In the genomic region with DNA sequence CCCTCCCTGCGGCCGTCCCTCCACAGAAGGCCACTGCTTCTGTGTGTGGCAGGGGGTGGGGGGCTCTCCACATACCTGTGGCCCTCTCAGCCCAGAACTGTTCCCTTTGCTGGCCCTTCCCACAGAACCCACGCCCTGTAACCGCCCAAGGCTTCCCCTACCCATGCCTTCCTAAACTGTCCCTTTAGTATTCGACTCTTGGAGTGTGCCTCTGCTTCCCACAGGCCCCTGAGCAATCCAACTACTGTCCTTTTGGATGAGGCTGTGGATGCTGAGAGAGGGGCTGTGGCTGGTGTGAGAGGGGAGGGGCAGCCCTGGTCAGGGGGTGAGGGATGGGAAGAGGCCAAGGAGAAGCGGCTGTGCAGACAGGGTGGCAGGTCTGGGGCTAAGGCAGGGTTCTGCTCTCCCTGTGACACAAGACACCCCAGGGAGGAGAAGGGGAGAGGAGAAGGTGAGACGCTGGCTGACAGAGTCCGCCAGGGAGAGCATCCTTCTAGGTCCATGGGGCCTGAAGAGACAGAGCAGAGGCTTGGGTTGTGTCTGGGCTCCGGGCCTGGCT, we compare ENCODE assay signal across 27 cellular contexts. TPM values are rescaled to one million over a fixed set of nuclear protein-coding genes. Genes with fewer than 3 reads are reported as not detected.
DNase-seq lines count a peak whose midpoint lies in the region; ATAC-seq, FAIRE-seq and TF ChIP-seq lines count a peak whose summit lies in the region.
"Had no signal": no experiment of that assay in that cellular context is flagged by ENCODE, and none has a peak within 500 bp of the region (broad histone marks: within the 10 kb centered on the region; RNA-seq: fewer than 3 reads in every experiment).

No MANE protein-coding gene starts in this region.

- 81% methylated on average over 6 of the region's 9 CpGs for WGBS in K562 (ENCODE audit: insufficient coverage, low coverage, missing lambda C conversion rate)
- WGBS in mesenchymal stem cell = 97% methylated on average over 5 of the region's 9 CpGs
- 95% methylated on average over 9 of the region's 9 CpGs for WGBS in smooth muscle cell (ENCODE audit: low lambda C conversion rate)

- POLR2A ChIA-PET in K562 (lab: Yijun Ruan, JAX) = interaction anchor here (0.5 to 0.9 kb wide), 2 partner anchors 12 to 13 kb away, joined by 3 read pairs; no protein-coding TSS in a partner anchor

- H3K4me1 Mint-ChIP-seq in activated T-cell treated with anti-CD3 and anti-CD28 coated beads, Interleukin-2, amount 50 U/mL, for 24 hours (ENCODE audit: low read depth) = no peaks in the 10 kb centered on the region
- no peaks in the 10 kb centered on the region for H3K4me1 Mint-ChIP-seq in activated T-cell treated with anti-CD3 and anti-CD28 coated beads, Interleukin-2, amount 50 U/mL, for 72 hours (ENCODE audit: low read depth)

- H2BK15ac ChIP-seq in mesenchymal stem cell (ENCODE audit: low read depth, poor library complexity, severe bottlenecking) = peak overlapping the region; percentile 45

- H3K4me2 ChIP-seq in K562 (ENCODE audit: insufficient read depth, low read length) = no peak overlapping the region
- H3K4me2 ChIP-seq in mesenchymal stem cell (ENCODE audit: low read length, poor library complexity, severe bottlenecking) = no peak overlapping the region
- no peak overlapping the region for H3K4me2 ChIP-seq in smooth muscle cell
- H3K4me2 ChIP-seq: PC-9 had no signal

- DNase-seq in activated T-cell treated with anti-CD3 and anti-CD28 coated beads, Interleukin-2, amount 50 U/mL, for 24 hours = peak; percentile 9
- no peak for DNase-seq in activated T-cell treated with anti-CD3 and anti-CD28 coated beads, Interleukin-2, amount 50 U/mL, for 72 hours
- DNase-seq in K562 (ENCODE audit: extremely low read depth in 1 of 4, low spot score in 3 of 4) (no peak), mesenchymal stem cell (no peak), smooth muscle cell (lab: John Stamatoyannopoulos, UW; ENCODE audit: unreplicated experiment) (no peak), kidney glomerular epithelial cell (lab: John Stamatoyannopoulos, UW) (no peak), NCI-H1105 treated with DMSO at 0.1 percent for 48 hours (lab: John Stamatoyannopoulos, UW) (no peak)
- DNase-seq in stimulated activated CD4-positive, alpha-beta T cell treated with anti-CD3 and anti-CD28 coated beads, Interleukin-4, amount 100 ng/mL, for 1 hour = no peak
- DNase-seq: 8988T, ACHN, BE2C, DMS153, DND-41, KBM-7, MV-4-11, NCI-H1105, NCI-H2029, NCI-H446 treated with DMSO at 0.1 percent for 48 hours, NCI-H526, PC-9 had no signal

- H3K9me1 ChIP-seq in K562 (ENCODE audit: control insufficient read depth, insufficient read depth, low read length) = no peaks in the 10 kb centered on the region

- no peaks in the 10 kb centered on the region for H3K36me3 Mint-ChIP-seq in activated T-cell treated with anti-CD3 and anti-CD28 coated beads, Interleukin-2, amount 50 U/mL, for 24 hours (ENCODE audit: low read depth)
- no peaks in the 10 kb centered on the region for H3K36me3 Mint-ChIP-seq in activated T-cell treated with anti-CD3 and anti-CD28 coated beads, Interleukin-2, amount 50 U/mL, for 72 hours (ENCODE audit: insufficient read depth in 2 of 2)

- H3K79me2 ChIP-seq in K562 (ENCODE audit: control insufficient read depth, insufficient read depth, low read length) (no peaks in the 10 kb centered on the region), smooth muscle cell (ENCODE audit: low read depth) (no peaks in the 10 kb centered on the region)

- H3K9ac ChIP-seq in K562 (ENCODE audit: insufficient read depth in 1 of 2, low read depth in 2 of 2, low read length in 2 of 2) (peak overlapping the region; percentile 81 to 92; a peak in 3 of 4 replicates), mesenchymal stem cell (ENCODE audit: low read length) (no peak overlapping the region), smooth muscle cell (ENCODE audit: low read depth) (no peak overlapping the region)

- peak overlapping the region in 1 of 2 experiments; percentile 47 for H2BK12ac ChIP-seq in mesenchymal stem cell (ENCODE audit: low read length in 2 of 2)

- H3K4me3 Mint-ChIP-seq in activated T-cell treated with anti-CD3 and anti-CD28 coated beads, Interleukin-2, amount 50 U/mL, for 24 hours = no peak overlapping the region
- no peak overlapping the region for H3K4me3 Mint-ChIP-seq in activated T-cell treated with anti-CD3 and anti-CD28 coated beads, Interleukin-2, amount 50 U/mL, for 72 hours

- H3K18ac ChIP-seq in mesenchymal stem cell (ENCODE audit: low read depth in 1 of 2, low read length in 2 of 2) = peak overlapping the region; percentile 2 to 85

- H3K79me1 ChIP-seq in mesenchymal stem cell (replicated peaks; ENCODE audit: low read length, poor library complexity, severe bottlenecking) = no peaks in the 10 kb centered on the region

- FAIRE-seq in K562 (lab: Jason Lieb, UNC) = no peak
- FAIRE-seq: GM12892, HTR-8/SVneo had no signal

- no peak for TF ChIP-seq POLR2A in K562 (conservative IDR thresholded peaks at IDR 0.05)

- no peak for ATAC-seq in activated T-cell treated with anti-CD3 and anti-CD28 coated beads, Interleukin-2, amount 50 U/mL, for 72 hours (replicated peaks in 1 of 2)
- ATAC-seq in K562 = no peak

- peak overlapping the region; percentile 77 for H2BK120ac ChIP-seq in mesenchymal stem cell (ENCODE audit: low read depth, low read length)

- H3K9me3 ChIP-seq in K562 (replicated peaks; ENCODE audit: control insufficient read depth, insufficient read depth, low read depth, low read length) = no peaks in the 10 kb centered on the region; the same call in 1 of the 2 replicates
- peaks cover 8% of the 10 kb centered on the region for H3K9me3 ChIP-seq in mesenchymal stem cell (ENCODE audit: control insufficient read depth, low read length)
- H3K9me3 ChIP-seq in smooth muscle cell (replicated peaks; ENCODE audit: low read depth) = no peaks in the 10 kb centered on the region
- H3K9me3 ChIP-seq: BE2C, SJSA1 had no signal

- TF ChIP-seq CTCF in K562 (IDR thresholded peaks at IDR 0.05 in 2 of 3, conservative IDR thresholded peaks at IDR 0.05 in 1 of 3; ENCODE audit: insufficient read depth in 2 of 3, low read depth in 1 of 3, low read length in 3 of 3) (no peak), smooth muscle cell (IDR thresholded peaks at IDR 0.05; ENCODE audit: borderline replicate concordance, insufficient read depth, poor library complexity, severe bottlenecking) (no peak)

- peak overlapping the region in 1 of 2 experiments; percentile 68 for H3K4ac ChIP-seq in mesenchymal stem cell (ENCODE audit: low read depth in 1 of 2, low read length in 2 of 2)

- H3K23ac ChIP-seq in mesenchymal stem cell (ENCODE audit: low read length in 2 of 2) = peak overlapping the region in 1 of 2 experiments; percentile 5

- H3F3A ChIP-seq in smooth muscle cell (ENCODE audit: low read depth) = peaks cover 12% of the 10 kb centered on the region

- no peak overlapping the region for H2AK5ac ChIP-seq in mesenchymal stem cell (ENCODE audit: low read length, severe bottlenecking)

- in situ Hi-C loops in K562 (cut with MboI) = no loop called here

- CTCF ChIA-PET in K562 (lab: Yijun Ruan, JAX; ENCODE audit: low intra/inter-chr PET ratio) = no interaction called here

- no peak for TF ChIP-seq RAD21 in K562 (CRISPR knock-in tag; conservative IDR thresholded peaks at IDR 0.05 in 1 of 2, IDR thresholded peaks at IDR 0.05 in 1 of 2)

- no peaks in the 10 kb centered on the region for H3K9me3 Mint-ChIP-seq in activated T-cell treated with anti-CD3 and anti-CD28 coated beads, Interleukin-2, amount 50 U/mL, for 24 hours
- no peaks in the 10 kb centered on the region for H3K9me3 Mint-ChIP-seq in activated T-cell treated with anti-CD3 and anti-CD28 coated beads, Interleukin-2, amount 50 U/mL, for 72 hours

- H3K27ac ChIP-seq in K562 (ENCODE audit: extremely low read depth, low read depth, low read length) (peak overlapping the region; percentile 99), mesenchymal stem cell (ENCODE audit: low read length, poor library complexity, severe bottlenecking) (no peak overlapping the region), smooth muscle cell (ENCODE audit: low read depth) (peak overlapping the region; percentile 95)
- H3K27ac ChIP-seq: PC-9, SJSA1 had no signal

- H4K8ac ChIP-seq in mesenchymal stem cell (ENCODE audit: low read length) = peak overlapping the region; percentile 36

- peak overlapping the region in 1 of 2 experiments; percentile 92 for H3K14ac ChIP-seq in mesenchymal stem cell (ENCODE audit: low read length in 2 of 2)

- intact Hi-C loops in K562 (cut with micrococcal nuclease) = no loop called here

- peaks cover 40 to 67% of the 10 kb centered on the region in 2 experiments for H3K4me1 ChIP-seq in K562 (replicated peaks in 1 of 2; ENCODE audit: control insufficient read depth in 2 of 2, insufficient read depth in 2 of 2, low read length in 2 of 2)
- peaks cover 4% of the 10 kb centered on the region for H3K4me1 ChIP-seq in mesenchymal stem cell (ENCODE audit: control insufficient read depth, insufficient read depth, low read depth, low read length)
- H3K4me1 ChIP-seq in smooth muscle cell (ENCODE audit: low read depth) = peaks cover 15% of the 10 kb centered on the region
- H3K4me1 ChIP-seq: SJSA1 had no signal

- H3K4me3 ChIP-seq in K562 (no peak overlapping the region), mesenchymal stem cell (ENCODE audit: insufficient read depth in 1 of 2, low read depth in 1 of 2, low read length in 2 of 2) (peak overlapping the region in 1 of 2 experiments; percentile 15), smooth muscle cell (no peak overlapping the region)
- H3K4me3 ChIP-seq: PC-9, SJSA1 had no signal

- H3K27ac Mint-ChIP-seq in activated T-cell treated with anti-CD3 and anti-CD28 coated beads, Interleukin-2, amount 50 U/mL, for 24 hours = no peak overlapping the region
- no peak overlapping the region for H3K27ac Mint-ChIP-seq in activated T-cell treated with anti-CD3 and anti-CD28 coated beads, Interleukin-2, amount 50 U/mL, for 72 hours

- TF ChIP-seq EP300 in K562 (IDR thresholded peaks at IDR 0.05; ENCODE audit: low read length) = no peak

- no peak overlapping the region for H2BK5ac ChIP-seq in mesenchymal stem cell (ENCODE audit: low read depth, low read length, poor library complexity, severe bottlenecking)

- H3K36me3 ChIP-seq in K562 (ENCODE audit: control insufficient read depth, insufficient read depth, low read length) (no peaks in the 10 kb centered on the region), mesenchymal stem cell (ENCODE audit: control insufficient read depth in 1 of 2, insufficient read depth in 2 of 2, low read depth in 1 of 2, low read length in 2 of 2) (no peaks in the 10 kb centered on the region), smooth muscle cell (ENCODE audit: low read depth) (no peaks in the 10 kb centered on the region)
- H3K36me3 ChIP-seq: BE2C, SJSA1 had no signal

- H3K27me3 ChIP-seq in K562 (ENCODE audit: control insufficient read depth in 2 of 2, insufficient read depth in 2 of 2, low read length in 2 of 2) = no peaks in the 10 kb centered on the region
- peaks cover 31 to 91% of the 10 kb centered on the region in 2 experiments for H3K27me3 ChIP-seq in mesenchymal stem cell (ENCODE audit: control insufficient read depth in 1 of 2, insufficient read depth in 1 of 2, low read length in 2 of 2)
- no peaks in the 10 kb centered on the region for H3K27me3 ChIP-seq in smooth muscle cell (ENCODE audit: low read depth)
- H3K27me3 ChIP-seq: BE2C, SJSA1 had no signal

- H3K27me3 Mint-ChIP-seq in activated T-cell treated with anti-CD3 and anti-CD28 coated beads, Interleukin-2, amount 50 U/mL, for 24 hours = peaks cover 4% of the 10 kb centered on the region
- H3K27me3 Mint-ChIP-seq in activated T-cell treated with anti-CD3 and anti-CD28 coated beads, Interleukin-2, amount 50 U/mL, for 72 hours (ENCODE audit: low read depth) = no peaks in the 10 kb centered on the region

- H4K20me1 ChIP-seq in K562 (replicated peaks; ENCODE audit: control insufficient read depth, insufficient read depth, low read length) (no peaks in the 10 kb centered on the region), smooth muscle cell (ENCODE audit: low read depth) (no peaks in the 10 kb centered on the region)

- BruUV-seq in K562 (replicated peaks; lab: Mats Ljungman, UMichigan) = no TSS peak

- 0 out of 2 replicates have a peak overlapping the region, but pooled peaks have one; percentile 12 for H2AFZ ChIP-seq in K562 (ENCODE audit: low read depth, low read length)
- no peak overlapping the region for H2AFZ ChIP-seq in mesenchymal stem cell (ENCODE audit: low read depth, low read length)
- no peak overlapping the region for H2AFZ ChIP-seq in smooth muscle cell (ENCODE audit: low read depth)
- H2AFZ ChIP-seq: PC-9 had no signal

- H4K91ac ChIP-seq in mesenchymal stem cell (ENCODE audit: low read length) = peak overlapping the region; percentile 79

RNA-seq across cellular contexts. Expression of a gene that starts 46.0 kb away (rescaled TPM):
- not detected for total RNA-seq in activated T-cell treated with anti-CD3 and anti-CD28 coated beads, Interleukin-2, amount 50 U/mL, for 72 hours
- 16.9 and 103 TPM in 2 replicates for total RNA-seq in K562 (2011; cell fraction: chromatin; rRNA removed; ENCODE audit: low replicate concordance)
- 80.7 and 188 TPM in 2 replicates for total RNA-seq in K562 (2011; cell fraction: nucleolus; rRNA removed)
- total RNA-seq in K562 (2011; cell fraction: nucleoplasm; rRNA removed) = 58.2 and 70.2 TPM in 2 replicates
- total RNA-seq in K562 (2014; rRNA removed) (11.8 and 12.5 TPM in 2 replicates), K562 (2014; rRNA removed; fragmentation: Illumina TruSeq; extraction: Trizol) (3.9 and 5.6 TPM in 2 replicates), K562 (2015; rRNA removed; fragmentation: Illumina TruSeq; extraction: Trizol) (17.6 and 20.2 TPM in 2 replicates), K562 (2021) (44.2 and 48.3 TPM in 2 replicates), smooth muscle cell (3,515 and 3,549 TPM in 2 replicates)
- polyA plus RNA-seq in K562 (2011; rRNA removed) (97.2 and 430 TPM in 2 replicates), K562 (2014; fragmentation: Illumina TruSeq; extraction: Trizol) (15.3 and 36.5 TPM in 2 replicates), K562 (2014; fragmentation: Nextera tagmentation; extraction: Ambion mirVana) (1 to 10 TPM; 4.4 to 4.7 TPM), K562 (2014; rRNA removed) (21.4 and 27.5 TPM in 2 replicates), smooth muscle cell (10,448 and 15,731 TPM in 2 replicates)
- 306 and 365 TPM in 2 replicates for polyA plus RNA-seq in K562 (2011; cell fraction: cytosol; rRNA removed)
- polyA plus RNA-seq in K562 (2011; cell fraction: nucleus; rRNA removed) = 296 and 371 TPM in 2 replicates
- polyA plus RNA-seq in K562 (2012) = 106 and 264 TPM in 2 replicates
- polyA minus RNA-seq in K562 (2011; rRNA and poly(A)+ RNA removed) = 35.4 and 85.9 TPM in 2 replicates
- 143 and 458 TPM in 2 replicates for polyA minus RNA-seq in K562 (2011; cell fraction: cytosol; rRNA and poly(A)+ RNA removed)
- polyA minus RNA-seq in K562 (2011; cell fraction: nucleus; rRNA and poly(A)+ RNA removed) = 44.6 and 117 TPM in 2 replicates
- 80.9 TPM for polyA plus RNA-seq in mesenchymal stem cell (2013, experiment 1 of 2)
- polyA plus RNA-seq in mesenchymal stem cell (2013, experiment 2 of 2) = 81.8 TPM
- total RNA-seq: H4, LHCN-M2, MCF 10A, PC-9, RPMI7951, SJSA1 had no signal

RNA-seq across cellular contexts. Expression of a gene that starts 53.2 kb away (rescaled TPM):
- not detected for total RNA-seq in activated T-cell treated with anti-CD3 and anti-CD28 coated beads, Interleukin-2, amount 50 U/mL, for 72 hours
- 6.3 and 7.3 TPM in 2 replicates for total RNA-seq in K562 (2011; cell fraction: chromatin; rRNA removed; ENCODE audit: low replicate concordance)
- 3.7 TPM in 2 replicates for total RNA-seq in K562 (2011; cell fraction: nucleolus; rRNA removed)
- 5.4 and 7.5 TPM in 2 replicates for total RNA-seq in K562 (2011; cell fraction: nucleoplasm; rRNA removed)
- total RNA-seq in K562 (2014; rRNA removed) = 0.37 and 0.77 TPM in 2 replicates
- 0.69 and 1.1 TPM in 2 replicates for total RNA-seq in K562 (2014; rRNA removed; fragmentation: Illumina TruSeq; extraction: Trizol)
- total RNA-seq in K562 (2015; rRNA removed; fragmentation: Illumina TruSeq; extraction: Trizol) = 0.83 and 1.3 TPM in 2 replicates
- 2.7 and 3.8 TPM in 2 replicates for total RNA-seq in K562 (2021)
- polyA plus RNA-seq in K562 (2011; rRNA removed) = 0.05 TPM in 1 of 2 replicates, not detected in the other
- 0.06 and 0.09 TPM in 2 replicates for polyA plus RNA-seq in K562 (2011; cell fraction: cytosol; rRNA removed)
- polyA plus RNA-seq in K562 (2011; cell fraction: nucleus; rRNA removed) = 0.04 and 0.36 TPM in 2 replicates
- polyA plus RNA-seq in K562 (2012) = 2.7 and 17.3 TPM in 2 replicates
- polyA plus RNA-seq in K562 (2014; fragmentation: Illumina TruSeq; extraction: Trizol) = 2.4 TPM in 2 replicates
- polyA plus RNA-seq in K562 (2014; fragmentation: Nextera tagmentation; extraction: Ambion mirVana) = under 1 TPM; 0.10 to 0.15 TPM
- 3.9 and 5.3 TPM in 2 replicates for polyA plus RNA-seq in K562 (2014; rRNA removed)
- not detected in 2 replicates for polyA minus RNA-seq in K562 (2011; rRNA and poly(A)+ RNA removed)
- not detected in 2 replicates for polyA minus RNA-seq in K562 (2011; cell fraction: cytosol; rRNA and poly(A)+ RNA removed)
- not detected in 2 replicates for polyA minus RNA-seq in K562 (2011; cell fraction: nucleus; rRNA and poly(A)+ RNA removed)
- polyA plus RNA-seq in mesenchymal stem cell (2013, experiment 1 of 2) = 0.12 TPM
- polyA plus RNA-seq in mesenchymal stem cell (2013, experiment 2 of 2) = 0.01 TPM
- total RNA-seq in smooth muscle cell = not detected in 2 replicates
- 0.70 TPM in 1 of 2 replicates, not detected in the other for polyA plus RNA-seq in smooth muscle cell
- total RNA-seq: H4, MCF 10A, PC-9 had no signal

Comparison
In these comparisons a context has a peak if more than half of its experiments do, and no peak if none do; other contexts are left out.
1. H3K9ac ChIP-seq: peak in K562 (2 of 2); none in mesenchymal stem cell (single experiment) and smooth muscle cell (single experiment).
2. RNA of a gene that starts 46.0 kb away (total RNA-seq): 3,515 to 3,549 TPM in smooth muscle cell; 3.9 to 188 TPM in K562 and not detected in activated T-cell treated with anti-CD3 and anti-CD28 coated beads, Interleukin-2, amount 50 U/mL, for 72 hours; every median in the first group is over 10 times any median in the second.